Comparison of ENCODE assay signal across 8 cellular contexts in genomic region chr22:38872172-38872830, GRCh38. TPM values are rescaled to one million over a fixed set of nuclear protein-coding genes. Genes with fewer than 3 reads are reported as not detected.
DNase-seq lines count a peak whose midpoint lies in the region; ATAC-seq, FAIRE-seq and TF ChIP-seq lines count a peak whose summit lies in the region.

Gene CBX6, minus strand, starts transcription at chr22:38872216. Its CDS starts 26 bp downstream, at chr22:38872190.

- H3K27ac Mint-ChIP-seq in CD4-positive, alpha-beta T cell = peak within 1 kb of the TSS; percentile 92

- intact Hi-C loops in CD4-positive, alpha-beta T cell (cut with DNase I, micrococcal nuclease) = loop anchor here (1.0 to 5.0 kb wide), 7 partner anchors 78 to 655 kb away; partner anchors contain the start of genes CBX7 (in 2 of the 2), APOBEC3B (in 1 of the 2), CSNK1E (in 1 of the 2) and DNAL4 (in 1 of the 2)

- peak; percentile 90 to 96 (median 93) for DNase-seq in CD4-positive, alpha-beta T cell
- peak; percentile 99 for DNase-seq in GM20000 (ENCODE audit: low spot score)
- DNase-seq in HTR-8/SVneo (ENCODE audit: insufficient read length, low spot score) = peak; percentile 96
- DNase-seq in NOMO-1 (lab: John Stamatoyannopoulos, UW; ENCODE audit: unreplicated experiment in 2 of 2) = peak; percentile 89 to 98
- peak; percentile 97 for DNase-seq in activated CD8-positive, alpha-beta memory T cell treated with anti-CD3 and anti-CD28 coated beads for 24 hours
- peak; percentile 93 for DNase-seq in effector CD4-positive, alpha-beta T cell
- peak; percentile 94 for DNase-seq in lung (ENCODE audit: low spot score)
- DNase-seq in stimulated activated CD4-positive, alpha-beta T cell treated with anti-CD3 and anti-CD28 coated beads, TNF-alpha, amount 100 ng/mL, for 24 hours (ENCODE audit: low read depth in 3 of 3) = peak; percentile 86 to 93 (median 90)

- H3K27me3 ChIP-seq in CD4-positive, alpha-beta T cell (ENCODE audit: control insufficient read depth, insufficient read depth, low read length) = no peaks in the 10 kb centered on the region
- H3K27me3 ChIP-seq in lung (ENCODE audit: control insufficient read depth, insufficient read depth) = no peaks in the 10 kb centered on the region

- no peaks in the 10 kb centered on the region for H3K9me3 ChIP-seq in CD4-positive, alpha-beta T cell (ENCODE audit: control insufficient read depth, low read length)
- no peaks in the 10 kb centered on the region for H3K9me3 ChIP-seq in lung (ENCODE audit: control insufficient read depth in 2 of 2, insufficient read depth in 1 of 2, low read length in 1 of 2)

- peak; percentile 93 for FAIRE-seq in HTR-8/SVneo (lab: Jason Lieb, UNC)

- ATAC-seq in CD4-positive, alpha-beta T cell (ENCODE audit: poor library complexity) = peak; percentile 75
- peak; percentile 80 for ATAC-seq in lung (ENCODE audit: insufficient read depth, low FRiP score)

- H3K36me3 Mint-ChIP-seq in CD4-positive, alpha-beta T cell (ENCODE audit: low read depth) = peaks cover 29% of the 10 kb centered on the region

- H3K4me1 Mint-ChIP-seq in CD4-positive, alpha-beta T cell (ENCODE audit: low read depth) = peaks cover 63% of the 10 kb centered on the region

- H3K4me1 ChIP-seq in lung (ENCODE audit: control insufficient read depth in 2 of 2, insufficient read depth in 2 of 2, low read length in 2 of 2) = peaks cover 0 to 2% of the 10 kb centered on the region in 2 donors

- peak within 1 kb of the TSS; percentile 73 for H3K27ac ChIP-seq in CD4-positive, alpha-beta T cell (ENCODE audit: low read depth, low read length)
- H3K27ac ChIP-seq in lung (ENCODE audit: low read depth in 1 of 2, low read length in 1 of 2) = peak within 1 kb of the TSS; percentile 93 to 94

- no peaks in the 10 kb centered on the region for H3K9me3 Mint-ChIP-seq in CD4-positive, alpha-beta T cell

- H3K4me3 ChIP-seq in lung = peak within 1 kb of the TSS; percentile 75

- CTCF ChIA-PET in CD4-positive, alpha-beta T cell (lab: Charles Lee) = interaction anchor here (0.6 to 0.9 kb wide), 3 partner anchors 103 to 444 kb away, joined by 3 to 4 read pairs (median 3); no protein-coding TSS in a partner anchor

- no peaks in the 10 kb centered on the region for H3K27me3 Mint-ChIP-seq in CD4-positive, alpha-beta T cell

- TF ChIP-seq CTCF in CD4-positive, alpha-beta T cell (IDR thresholded peaks at IDR 0.05) = no peak
- TF ChIP-seq CTCF in GM20000 (IDR thresholded peaks at IDR 0.05; ENCODE audit: extremely low read depth, missing control alignments) (no peak), lung (IDR thresholded peaks at IDR 0.05; ENCODE audit: control extremely low read depth, extremely low read depth) (no peak)

- H3K36me3 ChIP-seq in lung (ENCODE audit: control insufficient read depth in 2 of 2, insufficient read depth in 2 of 2, low read length in 2 of 2) = peaks cover 0 to 16% of the 10 kb centered on the region in 2 donors

- 0% methylated on average over 47 to 73 of the region's 73 CpGs for WGBS in lung, 2 donors

- peak within 1 kb of the TSS; percentile 96 for H3K4me3 Mint-ChIP-seq in CD4-positive, alpha-beta T cell

- POLR2A ChIA-PET in CD4-positive, alpha-beta T cell (lab: Charles Lee) = interaction anchor here (0.5 to 4.2 kb wide), 25 partner anchors 9 to 1172 kb away, joined by 3 to 38 read pairs (median 4); partner anchors contain the start of genes CBX7, GTPBP1, MAFF and RPL3

RNA-seq across cellular contexts. Expression of gene CBX6, which starts in this region (rescaled TPM):
- 10 to 100 TPM; 41.6 to 42.8 TPM for total RNA-seq in CD4-positive, alpha-beta T cell
- total RNA-seq in lung = 10 to 100 TPM; 14.6 to 79.2 TPM
- polyA plus RNA-seq in lung = 10 to 100 TPM; 18.8 to 27.9 TPM

Comparison
In these comparisons a context has a peak if more than half of its experiments do, and no peak if none do; other contexts are left out.
1. Peak in every context shown above with its lines: DNase-seq, ATAC-seq, H3K4me3 ChIP-seq and H3K27ac ChIP-seq.